ENCODE assay signal across 1 cellular context in genomic region chr6:161393292-161393691, GRCh38.
TF ChIP-seq lines count a peak whose summit lies in the region.

No MANE protein-coding gene starts in this region.

TF ChIP-seq in neural cell, 6 proteins besides CTCF, POLR2A, EP300 and RAD21 (continued from another document):
- TF ChIP-seq REST (IDR thresholded peaks at IDR 0.05; ENCODE audit: borderline replicate concordance) (no peak), MXI1 (conservative IDR thresholded peaks at IDR 0.05; ENCODE audit: poor library complexity, severe bottlenecking) (no peak)
